Comparison of ENCODE assay signal across 26 cellular contexts in the genomic region with DNA sequence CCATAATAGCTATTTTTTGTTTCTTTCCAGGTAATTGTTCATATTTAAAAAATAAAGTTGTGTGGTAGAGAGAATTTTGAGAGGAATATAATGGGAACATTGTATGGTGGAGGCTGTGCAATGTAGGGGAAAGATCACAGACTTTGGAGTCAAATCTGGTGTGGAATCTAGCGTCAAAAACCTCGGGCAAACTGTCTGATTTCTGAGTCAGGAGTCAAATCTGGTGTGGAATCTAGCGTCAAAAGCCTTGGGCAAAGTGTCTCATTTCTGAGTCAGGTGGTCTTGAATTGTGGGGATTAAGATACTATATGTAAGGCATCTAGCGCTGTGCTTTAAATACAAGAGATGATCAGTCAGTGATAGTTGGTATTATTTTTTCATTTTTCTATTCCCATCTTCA. TPM values are rescaled to one million over a fixed set of nuclear protein-coding genes. Genes with fewer than 3 reads are reported as not detected.
DNase-seq lines count a peak whose midpoint lies in the region; ATAC-seq and TF ChIP-seq lines count a peak whose summit lies in the region.
"Had no signal": no experiment of that assay in that cellular context is flagged by ENCODE, and none has a peak within 500 bp of the region (broad histone marks: within the 10 kb centered on the region; RNA-seq: fewer than 3 reads in every experiment).

No MANE protein-coding gene starts in this region.

- peaks cover 33 to 51% (median 37%) of the 10 kb centered on the region in 4 donors for H3K4me1 Mint-ChIP-seq in CD4-positive, CD25-positive, alpha-beta regulatory T cell
- H3K4me1 Mint-ChIP-seq in H9 (peaks cover 38 to 42% of the 10 kb centered on the region in 2 experiments), glutamatergic neuron (ENCODE audit: low read depth, unreplicated experiment) (peaks cover 30% of the 10 kb centered on the region), natural killer cell (peaks cover 52% of the 10 kb centered on the region in 2 donors)
- peaks cover 27% of the 10 kb centered on the region for H3K4me1 Mint-ChIP-seq in activated T-helper 17 cell treated with anti-CD3 and anti-CD28 coated beads, Interleukin-2, amount 50 U/mL, for 72 hours

- no peak overlapping the region for H3K27ac ChIP-seq in CD4-positive, CD25-positive, alpha-beta regulatory T cell (ENCODE audit: insufficient read depth, low read length, poor library complexity, severe bottlenecking)
- no peak overlapping the region for H3K27ac ChIP-seq in H9 (ENCODE audit: insufficient read length, low read depth, low read length)
- H3K27ac ChIP-seq: A549, heart right ventricle, skin epidermis, transverse colon had no signal

- no peak overlapping the region for H3K18ac ChIP-seq in H9 (ENCODE audit: insufficient read length, low read depth, low read length)

- TF ChIP-seq CTCF in H9 (conservative IDR thresholded peaks at IDR 0.05) (no peak), glutamatergic neuron (IDR thresholded peaks at IDR 0.05; ENCODE audit: partially characterized antibody, unreplicated experiment) (no peak), natural killer cell (IDR thresholded peaks at IDR 0.05) (no peak)

- H3K4me3 ChIP-seq in CD4-positive, CD25-positive, alpha-beta regulatory T cell (ENCODE audit: low read depth, low read length) = peak overlapping the region; percentile 35
- H3K4me3 ChIP-seq: A549, heart right ventricle, skin epidermis, transverse colon had no signal

- H3K27ac Mint-ChIP-seq in CD4-positive, CD25-positive, alpha-beta regulatory T cell = peak overlapping the region in 1 of 3 donors; percentile 0
- H3K27ac Mint-ChIP-seq in H9 = peak overlapping the region in 2 of 3 experiments; percentile 25 to 65; a peak in 5 of 7 replicates
- no peak overlapping the region for H3K27ac Mint-ChIP-seq in activated T-helper 17 cell treated with anti-CD3 and anti-CD28 coated beads, Interleukin-2, amount 50 U/mL, for 72 hours
- no peak overlapping the region for H3K27ac Mint-ChIP-seq in glutamatergic neuron (ENCODE audit: unreplicated experiment)
- no peak overlapping the region for H3K27ac Mint-ChIP-seq in natural killer cell
- H3K27ac Mint-ChIP-seq: activated CD4-positive, alpha-beta T cell treated with anti-CD3 and anti-CD28 coated beads for 36 hours; activated CD8-positive, alpha-beta T cell treated with anti-CD3 and anti-CD28 coated beads, Interleukin-2, amount 10 ng/mL, durations not matched to agents 7 days and 5 days; memory B cell; T-helper 2 cell treated with Interferon-gamma antibody and Interleukin-4, amounts not matched to agents 5 μg/mL and 100 μg/mL, for 36 hours had no signal

- no peak overlapping the region for H3K23ac ChIP-seq in H9 (ENCODE audit: insufficient read length, low read depth, low read length)

- no peak overlapping the region for H4K8ac ChIP-seq in H9 (replicated peaks; ENCODE audit: insufficient read length, low read depth, low read length)

- no peak for DNase-seq in CD4-positive, CD25-positive, alpha-beta regulatory T cell
- no peak for DNase-seq in H9
- no peak for DNase-seq in glutamatergic neuron
- no peak for DNase-seq in natural killer cell
- DNase-seq in stimulated activated naive CD4-positive, alpha-beta T cell (lab: John Stamatoyannopoulos, UW) = no peak
- DNase-seq: activated CD4-positive, alpha-beta T cell treated with anti-CD3 and anti-CD28 coated beads for 36 hours; activated CD8-positive, alpha-beta T cell treated with anti-CD3 and anti-CD28 coated beads, Interleukin-2, amount 10 ng/mL, durations not matched to agents 7 days and 5 days; activated effector memory CD4-positive, alpha-beta T cell treated with anti-CD3 and anti-CD28 coated beads, Interleukin-2, amount 50 U/mL, for 16 hours; AML-193; erythroblast; GF-D8; HCEC 1CT; heart right ventricle; Karpas-422; NCI-H510A; posterior cingulate gyrus; stimulated activated CD8-positive, alpha-beta memory T cell treated with anti-CD3 and anti-CD28 coated beads, Interleukin-4, amount 100 ng/mL, for 48 hours; transverse colon had no signal

- no peaks in the 10 kb centered on the region for H3K27me3 Mint-ChIP-seq in CD4-positive, CD25-positive, alpha-beta regulatory T cell
- no peaks in the 10 kb centered on the region; the same call in 1 of the 2 replicates for H3K27me3 Mint-ChIP-seq in H9 (ENCODE audit: low read depth)
- H3K27me3 Mint-ChIP-seq in activated T-helper 17 cell treated with anti-CD3 and anti-CD28 coated beads, Interleukin-2, amount 50 U/mL, for 72 hours = no peaks in the 10 kb centered on the region
- H3K27me3 Mint-ChIP-seq in glutamatergic neuron (ENCODE audit: unreplicated experiment) = no peaks in the 10 kb centered on the region
- no peaks in the 10 kb centered on the region for H3K27me3 Mint-ChIP-seq in natural killer cell (ENCODE audit: low read depth in 2 of 2)
- H3K27me3 Mint-ChIP-seq: activated CD4-positive, alpha-beta T cell treated with anti-CD3 and anti-CD28 coated beads for 36 hours; memory B cell had no signal

- no peak overlapping the region for H2AFZ ChIP-seq in H9 (ENCODE audit: low read length)

- no CpG with 5 or more reads among the region's 4 CpGs for WGBS in H9 (ENCODE audit: extremely low coverage, insufficient read length, low lambda C conversion rate)

- peaks cover 3% of the 10 kb centered on the region for H3K79me1 ChIP-seq in H9 (ENCODE audit: insufficient read depth, low read depth, low read length, poor library complexity, severe bottlenecking)

- no peak overlapping the region for H4K91ac ChIP-seq in H9 (ENCODE audit: insufficient read length, low read depth, low read length)

- H3K36me3 Mint-ChIP-seq in CD4-positive, CD25-positive, alpha-beta regulatory T cell = peaks cover 5% of the 10 kb centered on the region
- peaks cover 0 to 9% (median 2%) of the 10 kb centered on the region in 3 experiments; a peak in 2 of 7 replicates for H3K36me3 Mint-ChIP-seq in H9 (ENCODE audit: insufficient read depth in 1 of 3, low read depth in 3 of 3)
- H3K36me3 Mint-ChIP-seq in activated T-helper 17 cell treated with anti-CD3 and anti-CD28 coated beads, Interleukin-2, amount 50 U/mL, for 72 hours (ENCODE audit: low read depth) = peaks cover 10% of the 10 kb centered on the region
- no peaks in the 10 kb centered on the region for H3K36me3 Mint-ChIP-seq in glutamatergic neuron (ENCODE audit: unreplicated experiment)
- no peaks in the 10 kb centered on the region for H3K36me3 Mint-ChIP-seq in natural killer cell

- intact Hi-C loops in natural killer cell (cut with micrococcal nuclease) = no loop called here

- H2BK15ac ChIP-seq in H9 (ENCODE audit: low read depth, low read length) = no peak overlapping the region

- no peaks in the 10 kb centered on the region for H4K20me1 ChIP-seq in H9 (ENCODE audit: control insufficient read depth, insufficient read depth, insufficient read length)

- H3T11ph ChIP-seq in H9 (ENCODE audit: low read length) = no peak overlapping the region

- H3K14ac ChIP-seq in H9 (ENCODE audit: insufficient read depth, low read length) = no peak overlapping the region

- no peaks in the 10 kb centered on the region for H3K9me3 ChIP-seq in CD4-positive, CD25-positive, alpha-beta regulatory T cell (ENCODE audit: control insufficient read depth in 2 of 2, low read length in 2 of 2)
- no peaks in the 10 kb centered on the region for H3K9me3 ChIP-seq in H9 (ENCODE audit: control insufficient read depth, low read depth, low read length)
- H3K9me3 ChIP-seq: A549, heart right ventricle, transverse colon had no signal

- H2BK20ac ChIP-seq in H9 (ENCODE audit: low read depth, low read length, poor library complexity, severe bottlenecking) = no peak overlapping the region

- no peak overlapping the region for H3K4me2 ChIP-seq in H9 (ENCODE audit: insufficient read depth, insufficient read length, low read length)
- H3K4me2 ChIP-seq: A549 had no signal

- no peak overlapping the region for H3K56ac ChIP-seq in H9 (ENCODE audit: insufficient read length, low read depth, low read length)

- peaks cover 57% of the 10 kb centered on the region for H3K4me1 ChIP-seq in CD4-positive, CD25-positive, alpha-beta regulatory T cell (ENCODE audit: control insufficient read depth, insufficient read depth, low read length, poor library complexity, severe bottlenecking)
- peaks cover 7% of the 10 kb centered on the region; the same call in 1 of the 2 replicates for H3K4me1 ChIP-seq in H9 (ENCODE audit: insufficient read depth, low read length)

- H3K9ac ChIP-seq in H9 (ENCODE audit: extremely low read depth, insufficient read length, low read length) = no peak overlapping the region

- H2BK120ac ChIP-seq in H9 (ENCODE audit: low read depth, low read length, poor library complexity, severe bottlenecking) = no peak overlapping the region

- H3K79me2 ChIP-seq in H9 (ENCODE audit: insufficient read depth, low read length) = peaks cover 53% of the 10 kb centered on the region; the same call in 1 of the 2 replicates

- no peaks in the 10 kb centered on the region for H3K9me3 Mint-ChIP-seq in CD4-positive, CD25-positive, alpha-beta regulatory T cell
- H3K9me3 Mint-ChIP-seq in H9 (no peaks in the 10 kb centered on the region), glutamatergic neuron (ENCODE audit: unreplicated experiment) (peaks cover 2% of the 10 kb centered on the region), natural killer cell (no peaks in the 10 kb centered on the region)
- no peaks in the 10 kb centered on the region for H3K9me3 Mint-ChIP-seq in activated T-helper 17 cell treated with anti-CD3 and anti-CD28 coated beads, Interleukin-2, amount 50 U/mL, for 72 hours
- H3K9me3 Mint-ChIP-seq: memory B cell; T-helper 2 cell treated with Interferon-gamma antibody and Interleukin-4, amounts not matched to agents 5 μg/mL and 100 μg/mL, for 36 hours had no signal

- no peak overlapping the region for H4K5ac ChIP-seq in H9 (ENCODE audit: insufficient read length, low read depth, low read length)

- peak overlapping the region in 2 of 4 donors; percentile 64 to 65 for H3K4me3 Mint-ChIP-seq in CD4-positive, CD25-positive, alpha-beta regulatory T cell
- H3K4me3 Mint-ChIP-seq in H9 = no peak overlapping the region; a peak in 1 of 5 replicates
- peak overlapping the region; percentile 96 for H3K4me3 Mint-ChIP-seq in activated T-helper 17 cell treated with anti-CD3 and anti-CD28 coated beads, Interleukin-2, amount 50 U/mL, for 72 hours
- peak overlapping the region; percentile 53 for H3K4me3 Mint-ChIP-seq in glutamatergic neuron (ENCODE audit: unreplicated experiment)
- H3K4me3 Mint-ChIP-seq in natural killer cell = no peak overlapping the region
- H3K4me3 Mint-ChIP-seq: activated CD4-positive, alpha-beta T cell treated with anti-CD3 and anti-CD28 coated beads for 36 hours; activated CD8-positive, alpha-beta T cell treated with anti-CD3 and anti-CD28 coated beads, Interleukin-2, amount 10 ng/mL, durations not matched to agents 7 days and 5 days; memory B cell; T-helper 2 cell treated with Interferon-gamma antibody and Interleukin-4, amounts not matched to agents 5 μg/mL and 100 μg/mL, for 36 hours had no signal

- no peak overlapping the region for H2AK5ac ChIP-seq in H9 (ENCODE audit: insufficient read length, low read length)

- no peak overlapping the region for H2BK5ac ChIP-seq in H9 (ENCODE audit: insufficient read length, low read length)

- ATAC-seq in CD4-positive, CD25-positive, alpha-beta regulatory T cell (ENCODE audit: low read depth in 2 of 2) = no peak
- ATAC-seq in activated T-helper 17 cell treated with anti-CD3 and anti-CD28 coated beads, Interleukin-2, amount 50 U/mL, for 72 hours (replicated peaks) = no peak
- ATAC-seq in natural killer cell (no peak), HG03039 (IDR thresholded peaks at IDR 0.05; ENCODE audit: unreplicated experiment) (no peak), HG03442 (IDR thresholded peaks at IDR 0.05; ENCODE audit: unreplicated experiment) (no peak)
- ATAC-seq: A549; activated CD4-positive, alpha-beta T cell treated with anti-CD3 and anti-CD28 coated beads for 36 hours; activated CD8-positive, alpha-beta T cell treated with anti-CD3 and anti-CD28 coated beads, Interleukin-2, amount 10 ng/mL, durations not matched to agents 7 days and 5 days; heart right ventricle; SK-N-SH treated with all-trans-retinoic acid at 6 μM for 48 hours had no signal

- H3K36me3 ChIP-seq in CD4-positive, CD25-positive, alpha-beta regulatory T cell (ENCODE audit: control insufficient read depth, insufficient read depth, low read length) = peaks cover 2% of the 10 kb centered on the region
- H3K36me3 ChIP-seq: heart right ventricle, transverse colon had no signal

- H3K27me3 ChIP-seq in CD4-positive, CD25-positive, alpha-beta regulatory T cell (ENCODE audit: control insufficient read depth, insufficient read depth, low read length) = no peaks in the 10 kb centered on the region
- H3K27me3 ChIP-seq in H9 (ENCODE audit: insufficient read depth, low read length) = no peaks in the 10 kb centered on the region
- H3K27me3 ChIP-seq: heart right ventricle, transverse colon had no signal

- no peak overlapping the region for H2BK12ac ChIP-seq in H9 (ENCODE audit: insufficient read length, low read depth, low read length)

- no peak overlapping the region for H3K4ac ChIP-seq in H9 (ENCODE audit: low read depth, low read length)

- H3K23me2 ChIP-seq in H9 (ENCODE audit: insufficient read length, low read depth, low read length, poor library complexity, severe bottlenecking) = peaks cover 4% of the 10 kb centered on the region

RNA-seq across cellular contexts. Expression of a gene that starts 5.1 kb away (rescaled TPM):
- total RNA-seq in CD4-positive, CD25-positive, alpha-beta regulatory T cell = 113 TPM
- polyA plus RNA-seq in CD4-positive, CD25-positive, alpha-beta regulatory T cell = 100 to 1,000 TPM in 2 of 4 donors, 10 to 100 TPM in 2; 75.2 to 115 (median 103) TPM
- total RNA-seq in H9 (2021) = 80.5 and 89.8 TPM in 2 replicates
- total RNA-seq in activated T-helper 17 cell treated with anti-CD3 and anti-CD28 coated beads, Interleukin-2, amount 50 U/mL, for 72 hours = 10 to 100 TPM; 34.9 to 49.4 TPM
- 91.7 TPM for total RNA-seq in glutamatergic neuron (ENCODE audit: unreplicated experiment)
- 100 to 1,000 TPM; 265 to 347 (median 283) TPM for total RNA-seq in natural killer cell

Comparison
In these comparisons a context has a peak if more than half of its experiments do, and no peak if none do; other contexts are left out.
1. H3K27ac Mint-ChIP-seq: peak in H9 (2 of 3); none in activated T-helper 17 cell treated with anti-CD3 and anti-CD28 coated beads, Interleukin-2, amount 50 U/mL, for 72 hours (single experiment), glutamatergic neuron (single experiment) and natural killer cell (0 of 2).
2. H3K4me3 Mint-ChIP-seq: peak in activated T-helper 17 cell treated with anti-CD3 and anti-CD28 coated beads, Interleukin-2, amount 50 U/mL, for 72 hours (single experiment) and glutamatergic neuron (single experiment); none in H9 (0 of 2) and natural killer cell (single experiment).